Comparison of ENCODE assay signal across 1 cellular context in the genomic region with DNA sequence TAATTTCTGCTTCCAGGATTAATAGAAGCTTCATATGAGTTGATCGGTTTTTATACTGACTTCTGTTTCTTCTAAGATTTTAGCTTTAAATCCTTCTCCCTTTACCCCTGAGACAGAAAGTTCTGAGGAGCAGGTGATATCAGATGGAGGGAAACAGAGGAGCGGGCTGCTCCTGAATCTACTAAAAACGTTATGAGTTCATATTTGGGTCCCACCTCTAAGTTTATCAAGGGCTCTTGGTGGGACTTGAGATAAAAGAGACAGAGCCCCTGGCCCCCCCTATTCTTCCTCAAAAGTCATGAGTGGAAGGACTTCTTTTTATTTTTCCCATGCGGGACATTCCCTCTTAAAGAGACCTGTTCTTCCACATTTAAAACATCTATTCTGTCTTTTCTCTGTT.
TF ChIP-seq lines count a peak whose summit lies in the region.

No MANE protein-coding gene starts in this region.

TF ChIP-seq in H1, 55 proteins besides CTCF, POLR2A, EP300 and RAD21:
- TF ChIP-seq GTF2F1 (IDR thresholded peaks at IDR 0.05; ENCODE audit: borderline replicate concordance, low read depth, low read length) (no peak), NRF1 (IDR thresholded peaks at IDR 0.05; ENCODE audit: low read depth, low read length) (no peak), RXRA (IDR thresholded peaks at IDR 0.05; ENCODE audit: insufficient read depth, low read depth, low read length) (no peak), PHF8 (conservative IDR thresholded peaks at IDR 0.05; ENCODE audit: low read depth, low read length) (no peak), KDM4A (IDR thresholded peaks at IDR 0.05; ENCODE audit: low read depth, low read length, severe bottlenecking) (no peak), SP1 (IDR thresholded peaks at IDR 0.05; ENCODE audit: low read depth, low read length) (no peak), RBBP5 (IDR thresholded peaks at IDR 0.05; ENCODE audit: borderline replicate concordance, low read depth, low read length) (no peak)
- TF ChIP-seq, protein P1, sequence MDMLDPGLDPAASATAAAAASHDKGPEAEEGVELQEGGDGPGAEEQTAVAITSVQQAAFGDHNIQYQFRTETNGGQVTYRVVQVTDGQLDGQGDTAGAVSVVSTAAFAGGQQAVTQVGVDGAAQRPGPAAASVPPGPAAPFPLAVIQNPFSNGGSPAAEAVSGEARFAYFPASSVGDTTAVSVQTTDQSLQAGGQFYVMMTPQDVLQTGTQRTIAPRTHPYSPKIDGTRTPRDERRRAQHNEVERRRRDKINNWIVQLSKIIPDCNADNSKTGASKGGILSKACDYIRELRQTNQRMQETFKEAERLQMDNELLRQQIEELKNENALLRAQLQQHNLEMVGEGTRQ (IDR thresholded peaks at IDR 0.05; ENCODE audit: low read length) = no peak
